Comparison of ENCODE assay signal across 16 cellular contexts in genomic region chr1:227774721-227775665, GRCh38. TPM values are rescaled to one million over a fixed set of nuclear protein-coding genes. Genes with fewer than 3 reads are reported as not detected.
DNase-seq lines count a peak whose midpoint lies in the region; ATAC-seq and TF ChIP-seq lines count a peak whose summit lies in the region.
"Had no signal": no experiment of that assay in that cellular context is flagged by ENCODE, and none has a peak within 500 bp of the region (broad histone marks: within the 10 kb centered on the region; RNA-seq: fewer than 3 reads in every experiment).

No MANE protein-coding gene starts in this region.

- H3K4me3 ChIP-seq in CD4-positive, CD25-positive, alpha-beta regulatory T cell (ENCODE audit: low read depth, low read length): no peak overlapping the region
- H3K4me3 ChIP-seq in fibroblast of pulmonary artery (replicated peaks; ENCODE audit: low read depth, low read length) (no peak overlapping the region), rectal smooth muscle tissue (ENCODE audit: low read length) (no peak overlapping the region)
- H3K4me3 ChIP-seq: BLaER1 treated with 17β-estradiol and CSF1 and Interleukin-3, amounts not matched to agents 10 nM and 100 nM; coronary artery; esophagus muscularis mucosa had no signal

- H3K27ac Mint-ChIP-seq in CD4-positive, CD25-positive, alpha-beta regulatory T cell: peak overlapping the region in 2 of 3 donors; percentile 74 to 75
- H3K27ac Mint-ChIP-seq: activated B cell treated with CpG ODN at 0.5 μM for 24 hours had no signal

- H3K9me3 Mint-ChIP-seq in CD4-positive, CD25-positive, alpha-beta regulatory T cell: no peaks in the 10 kb centered on the region
- H3K9me3 Mint-ChIP-seq: activated B cell treated with CpG ODN at 0.5 μM for 24 hours; activated naive CD8-positive, alpha-beta T cell treated with anti-CD3 and anti-CD28 coated beads, Interleukin-2, amount 10 ng/mL, durations not matched to agents 7 days and 5 days had no signal

- no peak overlapping the region for H3K27ac ChIP-seq in CD4-positive, CD25-positive, alpha-beta regulatory T cell (ENCODE audit: insufficient read depth, low read length, poor library complexity, severe bottlenecking)
- peak overlapping the region; percentile 65 for H3K27ac ChIP-seq in rectal smooth muscle tissue (ENCODE audit: low read depth, low read length)
- H3K27ac ChIP-seq: BLaER1 treated with 17β-estradiol and CSF1 and Interleukin-3, amounts not matched to agents 10 nM and 100 nM; coronary artery had no signal

- peaks cover 15% of the 10 kb centered on the region for H3K36me3 ChIP-seq in CD4-positive, CD25-positive, alpha-beta regulatory T cell (ENCODE audit: control insufficient read depth, insufficient read depth, low read length)
- peaks cover 3% of the 10 kb centered on the region for H3K36me3 ChIP-seq in rectal smooth muscle tissue (ENCODE audit: control insufficient read depth, insufficient read depth, low read length)

- peaks cover 0 to 15% (median 10%) of the 10 kb centered on the region in 4 donors for H3K4me1 Mint-ChIP-seq in CD4-positive, CD25-positive, alpha-beta regulatory T cell
- H3K4me1 Mint-ChIP-seq: activated B cell treated with CpG ODN at 0.5 μM for 24 hours had no signal

- no peak overlapping the region for H3K4me3 Mint-ChIP-seq in CD4-positive, CD25-positive, alpha-beta regulatory T cell
- H3K4me3 Mint-ChIP-seq: activated B cell treated with CpG ODN at 0.5 μM for 24 hours had no signal

- no peaks in the 10 kb centered on the region for H3K27me3 ChIP-seq in CD4-positive, CD25-positive, alpha-beta regulatory T cell (ENCODE audit: control insufficient read depth, insufficient read depth, low read length)
- no peaks in the 10 kb centered on the region for H3K27me3 ChIP-seq in rectal smooth muscle tissue (ENCODE audit: control insufficient read depth, insufficient read depth, low read length)
- H3K27me3 ChIP-seq: BLaER1 treated with 17β-estradiol and CSF1 and Interleukin-3, amounts not matched to agents 10 nM and 100 nM; esophagus muscularis mucosa had no signal

- H3K9me3 ChIP-seq in CD4-positive, CD25-positive, alpha-beta regulatory T cell (ENCODE audit: control insufficient read depth in 2 of 2, low read length in 2 of 2): no peaks in the 10 kb centered on the region
- H3K9me3 ChIP-seq: BLaER1 treated with 17β-estradiol and CSF1 and Interleukin-3, amounts not matched to agents 10 nM and 100 nM; esophagus muscularis mucosa had no signal

- ATAC-seq in CD4-positive, CD25-positive, alpha-beta regulatory T cell (ENCODE audit: low read depth in 2 of 2): no peak

- no peak for TF ChIP-seq CTCF in fibroblast of pulmonary artery (IDR thresholded peaks at IDR 0.05; ENCODE audit: low read length, missing control alignments)

- no peak for DNase-seq in CD4-positive, CD25-positive, alpha-beta regulatory T cell
- DNase-seq in LHCN-M2 (ENCODE audit: low read depth) (peak; percentile 68), fibroblast of pulmonary artery (ENCODE audit: low read depth) (peak; percentile 45), hippocampal formation (lab: John Stamatoyannopoulos, UW) (no peak), DMS153 treated with DMSO at 0.1 percent for 48 hours (lab: John Stamatoyannopoulos, UW; ENCODE audit: unreplicated experiment) (no peak), DMS 273 treated with DMSO at 0.1 percent for 48 hours (lab: John Stamatoyannopoulos, UW) (no peak)
- DNase-seq in activated CD4-positive, alpha-beta T cell treated with anti-CD3 and anti-CD28 coated beads for 48 hours: no peak
- DNase-seq: activated B cell treated with CpG ODN at 0.5 μM for 24 hours, NCI-H1417 treated with DMSO at 0.1 percent for 48 hours had no signal

- no peak overlapping the region for H3K9ac ChIP-seq in rectal smooth muscle tissue (ENCODE audit: low read length)
- H3K9ac ChIP-seq: BLaER1 treated with 17β-estradiol and CSF1 and Interleukin-3, amounts not matched to agents 10 nM and 100 nM had no signal

- peaks cover 21% of the 10 kb centered on the region for H3K36me3 Mint-ChIP-seq in CD4-positive, CD25-positive, alpha-beta regulatory T cell

- no peaks in the 10 kb centered on the region for H3K4me1 ChIP-seq in CD4-positive, CD25-positive, alpha-beta regulatory T cell (ENCODE audit: control insufficient read depth, insufficient read depth, low read length, poor library complexity, severe bottlenecking)
- H3K4me1 ChIP-seq in rectal smooth muscle tissue (ENCODE audit: control insufficient read depth, insufficient read depth, low read length): peaks cover 20% of the 10 kb centered on the region

- H3K27me3 Mint-ChIP-seq in CD4-positive, CD25-positive, alpha-beta regulatory T cell: no peaks in the 10 kb centered on the region
- H3K27me3 Mint-ChIP-seq: activated B cell treated with CpG ODN at 0.5 μM for 24 hours; activated naive CD8-positive, alpha-beta T cell treated with anti-CD3 and anti-CD28 coated beads, Interleukin-2, amount 10 ng/mL, durations not matched to agents 7 days and 5 days had no signal

RNA-seq across cellular contexts. Expression of gene SNAP47, which starts 39.8 kb away (rescaled TPM):
- total RNA-seq in CD4-positive, CD25-positive, alpha-beta regulatory T cell: 26.3 TPM
- polyA plus RNA-seq in CD4-positive, CD25-positive, alpha-beta regulatory T cell: 10 to 100 TPM; 47.0 to 60.1 (median 52.0) TPM
- 46.4 and 48.5 TPM in 2 replicates for total RNA-seq in LHCN-M2 (2014; rRNA removed)
- 30.9 TPM for polyA plus RNA-seq in LHCN-M2 (2012)

RNA-seq across cellular contexts. Expression of gene JMJD4, which starts 39.9 kb away (rescaled TPM):
- 9.7 TPM for total RNA-seq in CD4-positive, CD25-positive, alpha-beta regulatory T cell
- polyA plus RNA-seq in CD4-positive, CD25-positive, alpha-beta regulatory T cell: 10 to 100 TPM; 22.3 to 28.9 (median 26.8) TPM
- total RNA-seq in LHCN-M2 (2014; rRNA removed): 30.2 and 32.4 TPM in 2 replicates
- polyA plus RNA-seq in LHCN-M2 (2012): 19.2 TPM

RNA-seq across cellular contexts. Expression of gene PRSS38, which starts 40.5 kb away (rescaled TPM):
- total RNA-seq in CD4-positive, CD25-positive, alpha-beta regulatory T cell: not detected
- not detected for polyA plus RNA-seq in CD4-positive, CD25-positive, alpha-beta regulatory T cell
- total RNA-seq in LHCN-M2 (2014; rRNA removed): not detected in 2 replicates
- not detected for polyA plus RNA-seq in LHCN-M2 (2012)
- total RNA-seq: activated B cell treated with CpG ODN at 0.5 μM for 24 hours; activated naive CD8-positive, alpha-beta T cell treated with anti-CD3 and anti-CD28 coated beads, Interleukin-2, amount 10 ng/mL, durations not matched to agents 7 days and 5 days; esophagus muscularis mucosa; mesenteric fat pad; NCI-H460 had no signal

Comparison
In these comparisons a context has a peak if more than half of its experiments do, and no peak if none do; other contexts are left out.
1. DNase-seq: peak in LHCN-M2 (single experiment) and fibroblast of pulmonary artery (single experiment); none in CD4-positive, CD25-positive, alpha-beta regulatory T cell (0 of 3), activated CD4-positive, alpha-beta T cell treated with anti-CD3 and anti-CD28 coated beads for 48 hours (single experiment), hippocampal formation (0 of 2), DMS153 treated with DMSO at 0.1 percent for 48 hours (single experiment) and DMS 273 treated with DMSO at 0.1 percent for 48 hours (single experiment).